In genomic region chr9:36029765-36030528, GRCh38 we compare ENCODE assay signal across 9 cellular contexts. TPM values are rescaled to one million over a fixed set of nuclear protein-coding genes. Genes with fewer than 3 reads are reported as not detected.
DNase-seq lines count a peak whose midpoint lies in the region; ATAC-seq and TF ChIP-seq lines count a peak whose summit lies in the region.
"Had no signal": no experiment of that assay in that cellular context is flagged by ENCODE, and none has a peak within 500 bp of the region (broad histone marks: within the 10 kb centered on the region; RNA-seq: fewer than 3 reads in every experiment).

No MANE protein-coding gene starts in this region.

- 51% methylated on average over 3 of the region's 3 CpGs for WGBS in prostate gland

- ATAC-seq in SK-N-SH treated with all-trans-retinoic acid at 6 μM for 48 hours, result peak; percentile 91
- ATAC-seq in HG03442 (IDR thresholded peaks at IDR 0.05; ENCODE audit: unreplicated experiment), result no peak

- H3K4me3 ChIP-seq in HL-60 (replicated peaks; ENCODE audit: insufficient read depth, low read length) (no peak overlapping the region), tibial artery (no peak overlapping the region), prostate gland (no peak overlapping the region)

- H3K9me3 ChIP-seq in tibial artery, result no peaks in the 10 kb centered on the region
- no peaks in the 10 kb centered on the region for H3K9me3 ChIP-seq in prostate gland

- H3K36me3 ChIP-seq in tibial artery (no peaks in the 10 kb centered on the region), prostate gland (no peaks in the 10 kb centered on the region)

- H3K4me1 ChIP-seq in tibial artery (peaks cover 0 to 22% (median 10%) of the 10 kb centered on the region in 4 donors), prostate gland (replicated peaks) (no peaks in the 10 kb centered on the region)

- H3K27me3 ChIP-seq in HL-60 (ENCODE audit: insufficient read depth, poor library complexity, severe bottlenecking), result peaks cover 6% of the 10 kb centered on the region
- H3K27me3 ChIP-seq in tibial artery, result no peaks in the 10 kb centered on the region
- H3K27me3 ChIP-seq in prostate gland (replicated peaks; ENCODE audit: insufficient read depth), result no peaks in the 10 kb centered on the region

- no peak for TF ChIP-seq CTCF in HL-60 (IDR thresholded peaks at IDR 0.05; ENCODE audit: insufficient read depth, low read length)
- no peak for TF ChIP-seq CTCF in tibial artery (IDR thresholded peaks at IDR 0.05)
- no peak for TF ChIP-seq CTCF in prostate gland (IDR thresholded peaks at IDR 0.05)

- DNase-seq in HL-60 (ENCODE audit: low read depth in 1 of 2, low spot score in 1 of 2) (peak; percentile 21 to 82), glomerular visceral epithelial cell (ENCODE audit: extremely low spot score) (peak; percentile 61), tibial artery (no peak), NCI-H345 treated with DMSO at 0.1 percent for 48 hours (lab: John Stamatoyannopoulos, UW; ENCODE audit: unreplicated experiment) (no peak), prostate gland (ENCODE audit: low spot score) (no peak)
- DNase-seq in activated effector memory CD4-positive, alpha-beta T cell treated with anti-CD3 and anti-CD28 coated beads, Interleukin-2, amount 50 U/mL, for 16 hours, result no peak
- DNase-seq: stimulated activated CD4-positive, alpha-beta T cell treated with anti-CD3 and anti-CD28 coated beads, Interleukin-15, amount 100 ng/mL, for 24 hours had no signal

- no peak overlapping the region for H3K27ac ChIP-seq in HL-60 (replicated peaks)
- H3K27ac ChIP-seq in tibial artery, result peak overlapping the region; percentile 61 to 65
- H3K27ac ChIP-seq in prostate gland, result peak overlapping the region in 1 of 2 donors; percentile 4

- intact Hi-C loops in tibial artery (cut with DNase I; ENCODE audit: low total_unique reads), result loop anchor here (10.0 kb wide), 1 partner anchor 135 kb away; the partner anchor contains the start of gene CCIN
- intact Hi-C loops in prostate gland (cut with DNase I), result no loop called here

- TF ChIP-seq POLR2A in prostate gland (IDR thresholded peaks at IDR 0.05), result no peak

TF ChIP-seq in SK-N-SH treated with all-trans-retinoic acid at 6 μM for 48 hours, 23 proteins besides CTCF, POLR2A, EP300 and RAD21:
- no peak for TF ChIP-seq ZNF8 (CRISPR knock-in tag; IDR thresholded peaks at IDR 0.05)
- no peak for TF ChIP-seq ZNF565 (CRISPR knock-in tag; conservative IDR thresholded peaks at IDR 0.05; ENCODE audit: low read depth)
- no peak for TF ChIP-seq GLIS3 (CRISPR knock-in tag; IDR thresholded peaks at IDR 0.05)
- TF ChIP-seq CSDC2 (CRISPR knock-in tag; IDR thresholded peaks at IDR 0.05), result no peak; the same call in 1 of the 2 replicates
- TF ChIP-seq TOX (CRISPR knock-in tag; IDR thresholded peaks at IDR 0.05; ENCODE audit: borderline replicate concordance), result no peak
- 0 out of 2 replicates have a peak, but pooled peaks have one; percentile 22 for TF ChIP-seq ZC3H10 (CRISPR knock-in tag; IDR thresholded peaks at IDR 0.05)
- no peak for TF ChIP-seq ARNTL (CRISPR knock-in tag; IDR thresholded peaks at IDR 0.05; ENCODE audit: borderline replicate concordance, low read depth)
- TF ChIP-seq ISL1 (CRISPR knock-in tag; IDR thresholded peaks at IDR 0.05), result peak; percentile 90
- no peak for TF ChIP-seq ESRRG (CRISPR knock-in tag; IDR thresholded peaks at IDR 0.05)
- TF ChIP-seq PPARA (CRISPR knock-in tag; IDR thresholded peaks at IDR 0.05; ENCODE audit: borderline replicate concordance), result no peak
- TF ChIP-seq PATZ1 (CRISPR knock-in tag; IDR thresholded peaks at IDR 0.05; ENCODE audit: borderline replicate concordance), result 0 out of 2 replicates have a peak, but pooled peaks have one; percentile 27
- no peak for TF ChIP-seq ZFP30 (CRISPR knock-in tag; IDR thresholded peaks at IDR 0.05)
- TF ChIP-seq ZFP3 (CRISPR knock-in tag; IDR thresholded peaks at IDR 0.05), result no peak
- peak; percentile 81; the same call in 1 of the 2 replicates for TF ChIP-seq CREB5 (CRISPR knock-in tag; IDR thresholded peaks at IDR 0.05; ENCODE audit: low read depth)
- TF ChIP-seq POU6F1 (CRISPR knock-in tag; IDR thresholded peaks at IDR 0.05; ENCODE audit: borderline replicate concordance, low read depth), result peak; percentile 94
TF ChIP-seq in SK-N-SH treated with all-trans-retinoic acid at 6 μM for 48 hours: peak in this region for 5.

RNA-seq across cellular contexts. Expression of gene RECK, which starts 6.8 kb away (rescaled TPM):
- 1 to 10 TPM; 6.1 to 7.7 TPM for total RNA-seq in prostate gland

Comparison
In these comparisons a context has a peak if more than half of its experiments do, and no peak if none do; other contexts are left out.
1. DNase-seq: peak in HL-60 (2 of 2) and glomerular visceral epithelial cell (single experiment); none in tibial artery (0 of 2), NCI-H345 treated with DMSO at 0.1 percent for 48 hours (single experiment), activated effector memory CD4-positive, alpha-beta T cell treated with anti-CD3 and anti-CD28 coated beads, Interleukin-2, amount 50 U/mL, for 16 hours (single experiment) and prostate gland (single experiment).